Comparison of ENCODE assay signal across 21 cellular contexts in genomic region chr10:27626821-27627359, GRCh38.
"Had no signal": no experiment of that assay in that cellular context is flagged by ENCODE, and none has a peak within 500 bp of the region (broad histone marks: within the 10 kb centered on the region; RNA-seq: fewer than 3 reads in every experiment).

No MANE protein-coding gene starts in this region.

- H3K9me3 Mint-ChIP-seq: dendritic cell treated with granulocyte-macrophage colony-stimulating factor and Interleukin-4, amounts not matched to agents 40 ng/mL and 50 ng/mL, for 4 days; effector memory CD8-positive, alpha-beta T cell; natural killer cell; neural crest cell had no signal

- ATAC-seq: effector memory CD8-positive, alpha-beta T cell; foreskin keratinocyte; left colon; mucosa of descending colon; natural killer cell; psoas muscle had no signal

- DNase-seq: effector memory CD8-positive, alpha-beta T cell; foreskin keratinocyte; head of caudate nucleus; hippocampal formation; left colon; mammary epithelial cell; mucosa of descending colon; natural killer cell; nucleus accumbens; psoas muscle; retina; small intestine; stimulated activated CD4-positive, alpha-beta T cell treated with anti-CD3 and anti-CD28 coated beads, Interleukin-12 subunit alpha, Interleukin-12 subunit beta, amount 100 ng/mL, for 4 hours; stimulated activated naive CD4-positive, alpha-beta T cell; thyroid gland had no signal

- H3K4me1 ChIP-seq: foreskin keratinocyte, parathyroid adenoma, psoas muscle had no signal

- H3K9ac ChIP-seq: parathyroid adenoma had no signal

- H3K27ac Mint-ChIP-seq: dendritic cell treated with granulocyte-macrophage colony-stimulating factor and Interleukin-4, amounts not matched to agents 40 ng/mL and 50 ng/mL, for 4 days; effector memory CD8-positive, alpha-beta T cell; natural killer cell; type B pancreatic cell had no signal

- H3K27me3 ChIP-seq: esophagus muscularis mucosa, thyroid gland had no signal

- H3K79me2 ChIP-seq: parathyroid adenoma had no signal

- H3K36me3 ChIP-seq: esophagus muscularis mucosa, thyroid gland had no signal

- H3K36me3 Mint-ChIP-seq: natural killer cell, type B pancreatic cell had no signal

- H3K27ac ChIP-seq: epithelial cell of prostate, esophagus muscularis mucosa, foreskin keratinocyte, parathyroid adenoma, psoas muscle, thyroid gland had no signal

- H2AFZ ChIP-seq: parathyroid adenoma had no signal

- H3K4me3 ChIP-seq: esophagus muscularis mucosa, mucosa of descending colon, psoas muscle, thyroid gland had no signal

- H3K9me3 ChIP-seq: esophagus muscularis mucosa, mucosa of descending colon, psoas muscle, thyroid gland had no signal

- H3K4me3 Mint-ChIP-seq: dendritic cell treated with granulocyte-macrophage colony-stimulating factor and Interleukin-4, amounts not matched to agents 40 ng/mL and 50 ng/mL, for 4 days; effector memory CD8-positive, alpha-beta T cell; natural killer cell; neural crest cell; type B pancreatic cell had no signal

- H3K4me1 Mint-ChIP-seq: natural killer cell had no signal
